In genomic region chr6:163335671-163336545, GRCh38 we compare ENCODE assay signal across 13 cellular contexts.
A peak's percentile ranks its signal among the peaks of the same experiment; 100 is the strongest.
DNase-seq lines count a peak whose midpoint lies in the region; ATAC-seq, FAIRE-seq and TF ChIP-seq lines count a peak whose summit lies in the region.
"Had no signal": no experiment of that assay in that cellular context is flagged by ENCODE, and none has a peak within 500 bp of the region (broad histone marks: within the 10 kb centered on the region; RNA-seq: fewer than 3 reads in every experiment).

No MANE protein-coding gene starts in this region.

- ATAC-seq in GM23338, result peak; percentile 59
- ATAC-seq in GM18505 (IDR thresholded peaks at IDR 0.05; ENCODE audit: unreplicated experiment), result no peak
- ATAC-seq: activated CD8-positive, alpha-beta memory T cell treated with anti-CD3 and anti-CD28 coated beads, Interleukin-2, amount 10 ng/mL, durations not matched to agents 7 days and 5 days had no signal

- no peaks in the 10 kb centered on the region for H3K36me3 Mint-ChIP-seq in GM23338 (ENCODE audit: low read depth)
- H3K36me3 Mint-ChIP-seq: activated CD8-positive, alpha-beta memory T cell treated with anti-CD3 and anti-CD28 coated beads, Interleukin-2, amount 10 ng/mL, durations not matched to agents 7 days and 5 days; IgD-negative memory B cell had no signal

- H3K27ac ChIP-seq in GM23338 (ENCODE audit: low read depth), result no peak overlapping the region
- peak overlapping the region; percentile 95 for H3K27ac ChIP-seq in endothelial cell of umbilical vein (ENCODE audit: insufficient read depth, low read depth, low read length)
- peak overlapping the region; percentile 43 to 66 for H3K27ac ChIP-seq in liver (ENCODE audit: low read depth in 1 of 2, low read length in 2 of 2)
- H3K27ac ChIP-seq in spleen, result peak overlapping the region in 6 of 8 donors; percentile 58 to 84 (median 73)

- H3K4me3 Mint-ChIP-seq in GM23338, result no peak overlapping the region
- H3K4me3 Mint-ChIP-seq: activated CD8-positive, alpha-beta memory T cell treated with anti-CD3 and anti-CD28 coated beads, Interleukin-2, amount 10 ng/mL, durations not matched to agents 7 days and 5 days; IgD-negative memory B cell had no signal

- TF ChIP-seq RAD21 in liver (IDR thresholded peaks at IDR 0.05), result peak in 1 of 2 donors; percentile 53

- H3K9me3 ChIP-seq in endothelial cell of umbilical vein (replicated peaks; ENCODE audit: control insufficient read depth, insufficient read depth, low read length) (no peaks in the 10 kb centered on the region), liver (ENCODE audit: control insufficient read depth in 4 of 4, low read length in 3 of 4) (no peaks in the 10 kb centered on the region), spleen (no peaks in the 10 kb centered on the region)

- H3K36me3 ChIP-seq in GM23338 (ENCODE audit: insufficient read depth) (no peaks in the 10 kb centered on the region), endothelial cell of umbilical vein (ENCODE audit: control insufficient read depth in 2 of 2, extremely low read depth in 1 of 2, insufficient read depth in 2 of 2, low read length in 2 of 2) (no peaks in the 10 kb centered on the region), liver (ENCODE audit: control insufficient read depth in 4 of 4, insufficient read depth in 3 of 4, low read depth in 1 of 4, low read length in 3 of 4) (no peaks in the 10 kb centered on the region), spleen (no peaks in the 10 kb centered on the region)

- H3K27me3 Mint-ChIP-seq in GM23338 (ENCODE audit: insufficient read depth, low read depth, poor library complexity), result peaks cover 20% of the 10 kb centered on the region

- intact Hi-C loops in endothelial cell of umbilical vein (cut with micrococcal nuclease) (loop anchor here (1.0 to 2.0 kb wide), 11 partner anchors 12 to 762 kb away; no protein-coding TSS in a partner anchor), spleen (cut with DNase I; ENCODE audit: low total_unique reads) (no loop called here)

- 68% methylated on average over 29 of the region's 29 CpGs for WGBS in liver
- 22 to 32% (median 27%) methylated on average over 14 to 29 of the region's 29 CpGs for WGBS in spleen, 5 donors

- CTCF ChIA-PET in endothelial cell of umbilical vein (lab: Charles Lee), result interaction anchor here (0.6 to 1.9 kb wide), 12 partner anchors 11 to 219 kb away, joined by 3 to 22 read pairs (median 4); no protein-coding TSS in a partner anchor

- H3F3A ChIP-seq in GM23338 (replicated peaks; ENCODE audit: low read depth), result no peaks in the 10 kb centered on the region

- peak overlapping the region; percentile 70 for H3K9ac ChIP-seq in endothelial cell of umbilical vein (replicated peaks; ENCODE audit: extremely low read depth, insufficient read depth, low read length)
- no peak overlapping the region for H3K9ac ChIP-seq in liver (ENCODE audit: low read depth in 1 of 2, low read length in 2 of 2)

- no peaks in the 10 kb centered on the region; the same call in 2 of the 3 replicates for H3K9me3 Mint-ChIP-seq in GM23338
- H3K9me3 Mint-ChIP-seq: IgD-negative memory B cell had no signal

- no peak overlapping the region; the same call in 1 of the 2 replicates for H3K4me2 ChIP-seq in GM23338
- no peak overlapping the region for H3K4me2 ChIP-seq in endothelial cell of umbilical vein (ENCODE audit: insufficient read depth, low read length)

- H3K4me1 Mint-ChIP-seq in GM23338, result peaks cover 19% of the 10 kb centered on the region
- H3K4me1 Mint-ChIP-seq: activated CD8-positive, alpha-beta memory T cell treated with anti-CD3 and anti-CD28 coated beads, Interleukin-2, amount 10 ng/mL, durations not matched to agents 7 days and 5 days; IgD-negative memory B cell had no signal

- no peaks in the 10 kb centered on the region for H3K9me2 ChIP-seq in GM23338 (ENCODE audit: insufficient read depth)

- BruUV-seq in endothelial cell of umbilical vein (replicated peaks; lab: Mats Ljungman, UMichigan), result no TSS peak

- no peak for TF ChIP-seq CTCF in GM23338 (conservative IDR thresholded peaks at IDR 0.05; ENCODE audit: low read depth in 2 of 2)
- TF ChIP-seq CTCF in endothelial cell of umbilical vein (IDR thresholded peaks at IDR 0.05; ENCODE audit: extremely low read depth in 1 of 2, insufficient read depth in 1 of 2, low read depth in 1 of 2, low read length in 2 of 2), result no peak
- TF ChIP-seq CTCF in liver (IDR thresholded peaks at IDR 0.05; ENCODE audit: low read depth, low read length, missing input control), result no peak
- TF ChIP-seq CTCF in spleen (IDR thresholded peaks at IDR 0.05 in 8 of 11, conservative IDR thresholded peaks at IDR 0.05 in 3 of 11), result peak in 1 of 11 experiments; percentile 5
- no peak for TF ChIP-seq CTCF in foreskin fibroblast (IDR thresholded peaks at IDR 0.05; ENCODE audit: low read depth, low read length)

- no peaks in the 10 kb centered on the region for H4K20me1 ChIP-seq in GM23338 (replicated peaks; ENCODE audit: insufficient read depth)
- H4K20me1 ChIP-seq in endothelial cell of umbilical vein (replicated peaks; ENCODE audit: control insufficient read depth, extremely low read depth, insufficient read depth, low read length), result no peaks in the 10 kb centered on the region

- POLR2A ChIA-PET in endothelial cell of umbilical vein (lab: Charles Lee), result interaction anchor here (1.0 to 1.4 kb wide), 2 partner anchors 21 to 81 kb away, joined by 3 to 6 read pairs; no protein-coding TSS in a partner anchor

- H3K79me2 ChIP-seq in GM23338 (replicated peaks; ENCODE audit: insufficient read depth), result no peaks in the 10 kb centered on the region
- no peaks in the 10 kb centered on the region for H3K79me2 ChIP-seq in endothelial cell of umbilical vein (ENCODE audit: control insufficient read depth, insufficient read depth, low read length)

- DNase-seq in GM23338 (ENCODE audit: low spot score) (peak; percentile 25), endothelial cell of umbilical vein (ENCODE audit: low read depth, low spot score) (peak; percentile 95), spleen (no peak), kidney glomerular epithelial cell (lab: John Stamatoyannopoulos, UW) (no peak), ecto neural progenitor cell (ENCODE audit: low spot score) (no peak), foreskin fibroblast (no peak)
- DNase-seq: activated CD8-positive, alpha-beta memory T cell treated with anti-CD3 and anti-CD28 coated beads, Interleukin-2, amount 10 ng/mL, durations not matched to agents 7 days and 5 days; NCI-H2081 had no signal

- H2AFZ ChIP-seq in GM23338 (peak overlapping the region; percentile 90), endothelial cell of umbilical vein (ENCODE audit: low read depth, low read length) (peak overlapping the region; percentile 76)

- dilution Hi-C loops in endothelial cell of umbilical vein (cut with MboI; ENCODE audit: extremely low pct_ligation_motif_present, low sequenced_read_pairs), result no loop called here

- no peak overlapping the region for H3K4me3 ChIP-seq in GM23338
- no peak overlapping the region for H3K4me3 ChIP-seq in endothelial cell of umbilical vein (replicated peaks in 1 of 3; ENCODE audit: insufficient read depth in 1 of 3, low read depth in 1 of 3, low read length in 3 of 3)
- no peak overlapping the region for H3K4me3 ChIP-seq in liver (ENCODE audit: low read depth in 1 of 3, low read length in 3 of 3)
- no peak overlapping the region for H3K4me3 ChIP-seq in spleen
- H3K4me3 ChIP-seq in foreskin fibroblast (ENCODE audit: low read depth in 1 of 2, low read length in 2 of 2), result no peak overlapping the region

- H3K27ac Mint-ChIP-seq in GM23338, result no peak overlapping the region
- H3K27ac Mint-ChIP-seq: activated CD8-positive, alpha-beta memory T cell treated with anti-CD3 and anti-CD28 coated beads, Interleukin-2, amount 10 ng/mL, durations not matched to agents 7 days and 5 days; IgD-negative memory B cell had no signal

- peak; percentile 95 for FAIRE-seq in endothelial cell of umbilical vein (lab: Jason Lieb, UNC)
- FAIRE-seq: bronchial epithelial cell, G401.6 had no signal

- peak; percentile 11 for TF ChIP-seq POLR2A in endothelial cell of umbilical vein (IDR thresholded peaks at IDR 0.05; ENCODE audit: low read depth, low read length)
- TF ChIP-seq POLR2A in spleen (IDR thresholded peaks at IDR 0.05), result no peak
- no peak for TF ChIP-seq POLR2A in GM18505 (IDR thresholded peaks at IDR 0.05; ENCODE audit: borderline replicate concordance, extremely low read depth, insufficient read depth, insufficient read length)

- no peaks in the 10 kb centered on the region for H3K9me1 ChIP-seq in endothelial cell of umbilical vein (replicated peaks; ENCODE audit: control insufficient read depth, extremely low read depth, insufficient read depth, low read length)

- no peaks in the 10 kb centered on the region for H3K27me3 ChIP-seq in GM23338 (ENCODE audit: insufficient read depth)
- no peaks in the 10 kb centered on the region for H3K27me3 ChIP-seq in endothelial cell of umbilical vein (ENCODE audit: control insufficient read depth in 2 of 2, insufficient read depth in 2 of 2, low read length in 2 of 2)
- no peaks in the 10 kb centered on the region for H3K27me3 ChIP-seq in liver (ENCODE audit: control insufficient read depth in 4 of 4, insufficient read depth in 4 of 4, low read length in 3 of 4)
- peaks cover 0 to 19% (median 0%) of the 10 kb centered on the region in 7 donors for H3K27me3 ChIP-seq in spleen (replicated peaks in 1 of 7)

- H3K4me1 ChIP-seq in GM23338 (ENCODE audit: insufficient read depth) (peaks cover 13% of the 10 kb centered on the region; the same call in 1 of the 2 replicates), endothelial cell of umbilical vein (ENCODE audit: control insufficient read depth, extremely low read depth, insufficient read depth, low read length) (peaks cover 23% of the 10 kb centered on the region), liver (ENCODE audit: control insufficient read depth in 4 of 4, insufficient read depth in 4 of 4, low read length in 3 of 4) (no peaks in the 10 kb centered on the region), spleen (peaks cover 0 to 29% (median 21%) of the 10 kb centered on the region in 6 donors)

TF ChIP-seq in GM23338, 12 proteins besides CTCF, POLR2A, EP300 and RAD21 (continues in another document):
- TF ChIP-seq JUNB (IDR thresholded peaks at IDR 0.05; ENCODE audit: unreplicated experiment) (no peak), STAT1 (IDR thresholded peaks at IDR 0.05; ENCODE audit: unreplicated experiment) (no peak)

TF ChIP-seq in endothelial cell of umbilical vein, 7 proteins besides CTCF, POLR2A, EP300 and RAD21 (continues in another document):
- TF ChIP-seq MAX (IDR thresholded peaks at IDR 0.05; ENCODE audit: insufficient read depth, insufficient read length) (no peak), JUN (IDR thresholded peaks at IDR 0.05; ENCODE audit: borderline replicate concordance, insufficient read depth, insufficient read length, low read depth) (no peak)

TF ChIP-seq in liver, 16 proteins besides CTCF, POLR2A, EP300 and RAD21 (continues in another document):
- peak; percentile 43 for TF ChIP-seq SP1 (IDR thresholded peaks at IDR 0.05)
- no peak for TF ChIP-seq FOXA2 (IDR thresholded peaks at IDR 0.05)
- no peak for TF ChIP-seq HNF4G (IDR thresholded peaks at IDR 0.05)
- no peak for TF ChIP-seq FOXA1 (IDR thresholded peaks at IDR 0.05)
- TF ChIP-seq MAX (IDR thresholded peaks at IDR 0.05), result peak; percentile 36
- TF ChIP-seq RXRA (IDR thresholded peaks at IDR 0.05), result peak; percentile 12 to 31

Comparison
In these comparisons a context has a peak if more than half of its experiments do, and no peak if none do; other contexts are left out.
1. DNase-seq: peak in GM23338 (single experiment) and endothelial cell of umbilical vein (single experiment); none in spleen (single experiment), kidney glomerular epithelial cell (single experiment), ecto neural progenitor cell (single experiment) and foreskin fibroblast (0 of 2).